1 cellular context compared by ENCODE assay signal in genomic region chr16:30762991-30763725, GRCh38.
TF ChIP-seq lines count a peak whose summit lies in the region.

No MANE protein-coding gene starts in this region.

TF ChIP-seq in HepG2, 621 proteins besides CTCF, POLR2A, EP300 and RAD21:
- TF ChIP-seq ZBTB38 (CRISPR knock-in tag; IDR thresholded peaks at IDR 0.05) = peak; percentile 35; the same call in 1 of the 2 replicates
- no peak for TF ChIP-seq HINFP (CRISPR knock-in tag; IDR thresholded peaks at IDR 0.05; ENCODE audit: low read depth)
